ENCODE assay signal across 1 cellular context in the genomic region with DNA sequence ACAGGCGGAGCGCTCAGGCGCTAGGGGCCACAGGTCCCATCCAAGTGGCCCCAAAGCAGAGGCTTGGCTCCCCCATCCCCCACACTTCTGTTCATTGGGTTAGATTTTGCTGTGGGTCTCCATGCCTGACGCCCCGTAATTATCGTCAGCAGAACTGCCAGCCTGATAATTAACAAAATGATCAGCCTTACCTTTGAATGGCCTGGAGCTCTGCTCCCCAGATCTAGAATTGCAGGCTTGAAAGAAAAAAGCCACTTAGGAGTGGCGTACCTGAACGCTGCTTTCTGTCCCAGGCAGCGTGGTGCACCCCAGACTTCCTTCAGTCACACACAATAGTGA.
TF ChIP-seq lines count a peak whose summit lies in the region.

No MANE protein-coding gene starts in this region.

TF ChIP-seq in K562, 482 proteins besides CTCF, POLR2A, EP300 and RAD21 (continued from another document):
- TF ChIP-seq, protein P1, sequence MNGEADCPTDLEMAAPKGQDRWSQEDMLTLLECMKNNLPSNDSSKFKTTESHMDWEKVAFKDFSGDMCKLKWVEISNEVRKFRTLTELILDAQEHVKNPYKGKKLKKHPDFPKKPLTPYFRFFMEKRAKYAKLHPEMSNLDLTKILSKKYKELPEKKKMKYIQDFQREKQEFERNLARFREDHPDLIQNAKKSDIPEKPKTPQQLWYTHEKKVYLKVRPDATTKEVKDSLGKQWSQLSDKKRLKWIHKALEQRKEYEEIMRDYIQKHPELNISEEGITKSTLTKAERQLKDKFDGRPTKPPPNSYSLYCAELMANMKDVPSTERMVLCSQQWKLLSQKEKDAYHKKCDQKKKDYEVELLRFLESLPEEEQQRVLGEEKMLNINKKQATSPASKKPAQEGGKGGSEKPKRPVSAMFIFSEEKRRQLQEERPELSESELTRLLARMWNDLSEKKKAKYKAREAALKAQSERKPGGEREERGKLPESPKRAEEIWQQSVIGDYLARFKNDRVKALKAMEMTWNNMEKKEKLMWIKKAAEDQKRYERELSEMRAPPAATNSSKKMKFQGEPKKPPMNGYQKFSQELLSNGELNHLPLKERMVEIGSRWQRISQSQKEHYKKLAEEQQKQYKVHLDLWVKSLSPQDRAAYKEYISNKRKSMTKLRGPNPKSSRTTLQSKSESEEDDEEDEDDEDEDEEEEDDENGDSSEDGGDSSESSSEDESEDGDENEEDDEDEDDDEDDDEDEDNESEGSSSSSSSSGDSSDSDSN (IDR thresholded peaks at IDR 0.05; ENCODE audit: borderline replicate concordance in 1 of 2, low read depth in 2 of 2, low read length in 2 of 2): peak in 1 of 2 experiments; percentile 2; a peak in 1 of 4 replicates
- 0 out of 2 replicates have a peak, but pooled peaks have one; percentile 4 for TF ChIP-seq RB1 (IDR thresholded peaks at IDR 0.05; ENCODE audit: low read depth)
- TF ChIP-seq SP2 (IDR thresholded peaks at IDR 0.05; ENCODE audit: extremely low read depth, low read depth, low read length, poor library complexity, severe bottlenecking): no peak
- TF ChIP-seq NRF1 (conservative IDR thresholded peaks at IDR 0.05 in 1 of 2, IDR thresholded peaks at IDR 0.05 in 1 of 2): peak in 1 of 2 experiments; percentile 14; a peak in 3 of 4 replicates
- TF ChIP-seq, protein P2, sequence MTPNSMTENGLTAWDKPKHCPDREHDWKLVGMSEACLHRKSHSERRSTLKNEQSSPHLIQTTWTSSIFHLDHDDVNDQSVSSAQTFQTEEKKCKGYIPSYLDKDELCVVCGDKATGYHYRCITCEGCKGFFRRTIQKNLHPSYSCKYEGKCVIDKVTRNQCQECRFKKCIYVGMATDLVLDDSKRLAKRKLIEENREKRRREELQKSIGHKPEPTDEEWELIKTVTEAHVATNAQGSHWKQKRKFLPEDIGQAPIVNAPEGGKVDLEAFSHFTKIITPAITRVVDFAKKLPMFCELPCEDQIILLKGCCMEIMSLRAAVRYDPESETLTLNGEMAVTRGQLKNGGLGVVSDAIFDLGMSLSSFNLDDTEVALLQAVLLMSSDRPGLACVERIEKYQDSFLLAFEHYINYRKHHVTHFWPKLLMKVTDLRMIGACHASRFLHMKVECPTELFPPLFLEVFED (CRISPR knock-in tag; conservative IDR thresholded peaks at IDR 0.05): no peak
- no peak for TF ChIP-seq MAFF (IDR thresholded peaks at IDR 0.05; ENCODE audit: low read length)
- no peak for TF ChIP-seq NELFE (IDR thresholded peaks at IDR 0.05; ENCODE audit: insufficient read depth, insufficient read length)
- TF ChIP-seq RNF2 (IDR thresholded peaks at IDR 0.05): no peak
TF ChIP-seq in K562: peak in this region for 7.
